Comparison of ENCODE assay signal across 1 cellular context in the genomic region with DNA sequence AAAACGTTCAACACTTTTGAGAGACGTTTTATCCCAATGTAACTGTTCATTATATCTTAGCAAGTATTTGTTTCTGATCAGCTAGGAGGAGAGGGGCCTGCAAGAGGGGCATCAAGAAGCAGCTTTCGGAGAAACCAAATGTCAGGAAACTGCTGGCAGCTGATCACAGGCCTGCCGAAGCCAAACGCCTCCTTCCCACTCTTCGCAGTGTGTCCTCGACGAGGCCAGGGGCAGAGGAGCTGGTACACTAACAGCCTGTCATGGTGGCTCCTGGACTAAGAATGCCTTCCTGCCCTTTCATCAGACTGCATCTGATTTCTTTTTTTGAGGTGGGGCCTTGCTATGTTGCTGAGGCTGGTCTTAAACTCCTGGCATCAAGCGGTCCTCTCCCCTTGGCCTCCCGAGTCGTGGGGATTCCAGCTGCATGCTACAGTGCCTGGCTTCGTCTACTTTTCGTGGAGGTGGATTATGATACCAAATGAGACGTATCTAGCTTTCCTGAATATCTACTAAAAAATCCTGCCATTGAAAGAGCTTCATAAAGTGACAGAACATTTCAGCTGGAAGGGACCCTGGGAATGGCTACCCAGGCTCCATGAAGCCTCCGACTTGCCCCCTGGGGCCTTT.
TF ChIP-seq lines count a peak whose summit lies in the region.

No MANE protein-coding gene starts in this region.

TF ChIP-seq in IMR-90, 13 proteins besides CTCF, POLR2A, EP300 and RAD21 (continued from another document):
- TF ChIP-seq, protein P1, sequence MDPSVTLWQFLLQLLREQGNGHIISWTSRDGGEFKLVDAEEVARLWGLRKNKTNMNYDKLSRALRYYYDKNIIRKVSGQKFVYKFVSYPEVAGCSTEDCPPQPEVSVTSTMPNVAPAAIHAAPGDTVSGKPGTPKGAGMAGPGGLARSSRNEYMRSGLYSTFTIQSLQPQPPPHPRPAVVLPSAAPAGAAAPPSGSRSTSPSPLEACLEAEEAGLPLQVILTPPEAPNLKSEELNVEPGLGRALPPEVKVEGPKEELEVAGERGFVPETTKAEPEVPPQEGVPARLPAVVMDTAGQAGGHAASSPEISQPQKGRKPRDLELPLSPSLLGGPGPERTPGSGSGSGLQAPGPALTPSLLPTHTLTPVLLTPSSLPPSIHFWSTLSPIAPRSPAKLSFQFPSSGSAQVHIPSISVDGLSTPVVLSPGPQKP (IDR thresholded peaks at IDR 0.05; ENCODE audit: borderline replicate concordance, low read depth, low read length): no peak
